15 cellular contexts compared by ENCODE assay signal in genomic region chr14:50766338-50766886, GRCh38.
DNase-seq lines count a peak whose midpoint lies in the region; ATAC-seq and TF ChIP-seq lines count a peak whose summit lies in the region.
"Had no signal": no experiment of that assay in that cellular context is flagged by ENCODE, and none has a peak within 500 bp of the region (broad histone marks: within the 10 kb centered on the region; RNA-seq: fewer than 3 reads in every experiment).

No MANE protein-coding gene starts in this region.

- no peak for ATAC-seq in activated CD8-positive, alpha-beta T cell treated with anti-CD3 and anti-CD28 coated beads for 36 hours
- ATAC-seq in activated CD8-positive, alpha-beta T cell treated with anti-CD3 and anti-CD28 coated beads, Interleukin-2, amount 10 ng/mL, durations not matched to agents 7 days and 5 days, result no peak
- no peak for ATAC-seq in GM21423 (IDR thresholded peaks at IDR 0.05; ENCODE audit: unreplicated experiment)
- ATAC-seq: activated CD4-positive, alpha-beta T cell treated with anti-CD3 and anti-CD28 coated beads for 36 hours had no signal

- no peaks in the 10 kb centered on the region for H3K79me1 ChIP-seq in mesendoderm (ENCODE audit: low read length)

- no peak overlapping the region for H2BK15ac ChIP-seq in mesendoderm (replicated peaks; ENCODE audit: low read depth)

- H3K4me1 ChIP-seq in mesendoderm (ENCODE audit: control insufficient read depth, low read depth, low read length) (no peaks in the 10 kb centered on the region), tibial nerve (peaks cover 0 to 23% (median 3%) of the 10 kb centered on the region in 4 donors), HAP-1 (peaks cover 9% of the 10 kb centered on the region)

- H3K27me3 ChIP-seq in mesendoderm (ENCODE audit: insufficient read depth, low read length, poor library complexity), result no peaks in the 10 kb centered on the region
- no peaks in the 10 kb centered on the region for H3K27me3 ChIP-seq in tibial nerve
- no peaks in the 10 kb centered on the region for H3K27me3 ChIP-seq in HAP-1 (ENCODE audit: low read depth)

- no peak for TF ChIP-seq CTCF in activated CD8-positive, alpha-beta T cell treated with anti-CD3 and anti-CD28 coated beads for 36 hours (IDR thresholded peaks at IDR 0.05)
- TF ChIP-seq CTCF in choroid plexus epithelial cell (conservative IDR thresholded peaks at IDR 0.05; ENCODE audit: low read depth, low read length) (no peak), tibial nerve (IDR thresholded peaks at IDR 0.05) (no peak)

- in situ Hi-C loops in HAP-1 (cut with MboI; ENCODE audit: low sequenced_read_pairs), result no loop called here

- TF ChIP-seq POLR2A in tibial nerve (IDR thresholded peaks at IDR 0.05), result no peak

- H3K4ac ChIP-seq in mesendoderm (ENCODE audit: low read depth, low read length), result no peak overlapping the region

- intact Hi-C loops in activated CD8-positive, alpha-beta T cell treated with anti-CD3 and anti-CD28 coated beads for 36 hours (cut with micrococcal nuclease), result loop anchor here (10.0 kb wide), 1 partner anchor 92 kb away; no protein-coding TSS in a partner anchor

- peaks cover 7% of the 10 kb centered on the region for H3K36me3 ChIP-seq in mesendoderm (ENCODE audit: control insufficient read depth, insufficient read depth, low read length)
- H3K36me3 ChIP-seq in tibial nerve, result peaks cover 0 to 70% (median 8%) of the 10 kb centered on the region in 3 donors
- peaks cover 47% of the 10 kb centered on the region for H3K36me3 ChIP-seq in HAP-1 (replicated peaks)

- no peak overlapping the region for H4K8ac ChIP-seq in mesendoderm (ENCODE audit: low read depth, low read length)

- no CpG with 5 or more reads among the region's 6 CpGs for WGBS in mesendoderm (ENCODE audit: extremely low coverage, insufficient coverage, low lambda C conversion rate)
- 34 to 47% methylated on average over 6 of the region's 6 CpGs for WGBS in tibial nerve, 2 donors

- H3K9ac ChIP-seq in mesendoderm (ENCODE audit: low read length), result no peak overlapping the region

- H2BK5ac ChIP-seq in mesendoderm (ENCODE audit: low read length), result no peak overlapping the region

- no peak for TF ChIP-seq EP300 in tibial nerve (IDR thresholded peaks at IDR 0.05)

- H3K36me3 Mint-ChIP-seq in activated CD8-positive, alpha-beta T cell treated with anti-CD3 and anti-CD28 coated beads for 36 hours (ENCODE audit: low read depth), result peaks cover 71% of the 10 kb centered on the region
- H3K36me3 Mint-ChIP-seq in activated CD8-positive, alpha-beta T cell treated with anti-CD3 and anti-CD28 coated beads, Interleukin-2, amount 10 ng/mL, durations not matched to agents 7 days and 5 days (ENCODE audit: low read depth), result peaks cover 75% of the 10 kb centered on the region

- no peak overlapping the region for H3K56ac ChIP-seq in mesendoderm (ENCODE audit: low read length)

- H3K4me2 ChIP-seq in mesendoderm (ENCODE audit: low read length), result no peak overlapping the region

- POLR2A ChIA-PET in activated CD8-positive, alpha-beta T cell treated with anti-CD3 and anti-CD28 coated beads for 36 hours (lab: Charles Lee), result interaction anchor here (0.8 to 2.1 kb wide), 3 partner anchors 12 to 98 kb away, joined by 3 to 5 read pairs (median 3); partner anchors contain the start of gene SAV1
- POLR2A ChIA-PET in activated CD8-positive, alpha-beta T cell treated with anti-CD3 and anti-CD28 coated beads, Interleukin-2, amount 10 ng/mL, durations not matched to agents 7 days and 5 days (lab: Charles Lee), result interaction anchor here (0.6 kb wide), 1 partner anchor 1059 kb away, joined by 3 read pairs; no protein-coding TSS in a partner anchor

- H3K27ac Mint-ChIP-seq in activated CD8-positive, alpha-beta T cell treated with anti-CD3 and anti-CD28 coated beads for 36 hours, result peak overlapping the region; percentile 77
- H3K27ac Mint-ChIP-seq in activated CD8-positive, alpha-beta T cell treated with anti-CD3 and anti-CD28 coated beads, Interleukin-2, amount 10 ng/mL, durations not matched to agents 7 days and 5 days, result no peak overlapping the region
- H3K27ac Mint-ChIP-seq: activated CD4-positive, alpha-beta T cell treated with anti-CD3 and anti-CD28 coated beads for 36 hours had no signal

- no peaks in the 10 kb centered on the region for H3K9me3 Mint-ChIP-seq in activated CD8-positive, alpha-beta T cell treated with anti-CD3 and anti-CD28 coated beads for 36 hours
- H3K9me3 Mint-ChIP-seq in activated CD8-positive, alpha-beta T cell treated with anti-CD3 and anti-CD28 coated beads, Interleukin-2, amount 10 ng/mL, durations not matched to agents 7 days and 5 days (ENCODE audit: insufficient read depth), result no peaks in the 10 kb centered on the region

- H4K5ac ChIP-seq in mesendoderm (ENCODE audit: low read length), result no peak overlapping the region

- H3K79me2 ChIP-seq in mesendoderm (ENCODE audit: control insufficient read depth, insufficient read depth, low read length), result no peaks in the 10 kb centered on the region

- H3K4me1 Mint-ChIP-seq in activated CD8-positive, alpha-beta T cell treated with anti-CD3 and anti-CD28 coated beads for 36 hours (ENCODE audit: low read depth), result peaks cover 49% of the 10 kb centered on the region
- H3K4me1 Mint-ChIP-seq in activated CD8-positive, alpha-beta T cell treated with anti-CD3 and anti-CD28 coated beads, Interleukin-2, amount 10 ng/mL, durations not matched to agents 7 days and 5 days (ENCODE audit: low read depth), result no peaks in the 10 kb centered on the region

- no peaks in the 10 kb centered on the region for H3K27me3 Mint-ChIP-seq in activated CD8-positive, alpha-beta T cell treated with anti-CD3 and anti-CD28 coated beads for 36 hours
- no peaks in the 10 kb centered on the region for H3K27me3 Mint-ChIP-seq in activated CD8-positive, alpha-beta T cell treated with anti-CD3 and anti-CD28 coated beads, Interleukin-2, amount 10 ng/mL, durations not matched to agents 7 days and 5 days (ENCODE audit: low read depth)
- H3K27me3 Mint-ChIP-seq: activated CD4-positive, alpha-beta T cell treated with anti-CD3 and anti-CD28 coated beads for 36 hours had no signal

- H2BK120ac ChIP-seq in mesendoderm (ENCODE audit: low read depth, low read length), result no peak overlapping the region

- H3K27ac ChIP-seq in mesendoderm (ENCODE audit: low read depth, low read length) (no peak overlapping the region), tibial nerve (peak overlapping the region; percentile 7 to 76 (median 64))
- H3K27ac ChIP-seq: epithelial cell of prostate, HL-60 had no signal

- no peak overlapping the region for H3K4me3 Mint-ChIP-seq in activated CD8-positive, alpha-beta T cell treated with anti-CD3 and anti-CD28 coated beads for 36 hours
- no peak overlapping the region for H3K4me3 Mint-ChIP-seq in activated CD8-positive, alpha-beta T cell treated with anti-CD3 and anti-CD28 coated beads, Interleukin-2, amount 10 ng/mL, durations not matched to agents 7 days and 5 days
- H3K4me3 Mint-ChIP-seq: activated CD4-positive, alpha-beta T cell treated with anti-CD3 and anti-CD28 coated beads for 36 hours had no signal

- CTCF ChIA-PET in activated CD8-positive, alpha-beta T cell treated with anti-CD3 and anti-CD28 coated beads for 36 hours (lab: Charles Lee), result interaction anchor here (0.6 to 11.8 kb wide), 8 partner anchors 8 to 228 kb away, joined by 3 to 208 read pairs (median 4); no protein-coding TSS in a partner anchor
- CTCF ChIA-PET in activated CD8-positive, alpha-beta T cell treated with anti-CD3 and anti-CD28 coated beads, Interleukin-2, amount 10 ng/mL, durations not matched to agents 7 days and 5 days (lab: Charles Lee), result interaction anchor here (1.1 to 11.6 kb wide), 4 partner anchors 9 to 124 kb away, joined by 3 to 152 read pairs (median 5); no protein-coding TSS in a partner anchor

- H3K9me3 ChIP-seq in tibial nerve, result no peaks in the 10 kb centered on the region
- no peaks in the 10 kb centered on the region for H3K9me3 ChIP-seq in HAP-1

- H2AK5ac ChIP-seq in mesendoderm (ENCODE audit: low read length), result no peak overlapping the region

- no peak overlapping the region for H3K23ac ChIP-seq in mesendoderm (ENCODE audit: low read length)

- H3K4me3 ChIP-seq in choroid plexus epithelial cell (ENCODE audit: low read depth, low read length) (no peak overlapping the region), mesendoderm (ENCODE audit: low read length) (no peak overlapping the region), tibial nerve (no peak overlapping the region), HAP-1 (no peak overlapping the region)
- H3K4me3 ChIP-seq: skin epidermis had no signal

- no peak for DNase-seq in activated CD8-positive, alpha-beta T cell treated with anti-CD3 and anti-CD28 coated beads for 36 hours
- no peak for DNase-seq in activated CD8-positive, alpha-beta T cell treated with anti-CD3 and anti-CD28 coated beads, Interleukin-2, amount 10 ng/mL, durations not matched to agents 7 days and 5 days
- DNase-seq in choroid plexus epithelial cell (ENCODE audit: low read depth) (peak; percentile 79), mesendoderm (peak; percentile 61), tibial nerve (ENCODE audit: low spot score in 2 of 2) (no peak), RKO (ENCODE audit: low spot score) (no peak), HAP-1 (ENCODE audit: low spot score in 2 of 2) (no peak)
- DNase-seq: activated CD4-positive, alpha-beta T cell treated with anti-CD3 and anti-CD28 coated beads for 36 hours; cerebellar nuclear complex; NCI-H2171; SW 1271 had no signal

- H3K18ac ChIP-seq in mesendoderm (ENCODE audit: low read length), result no peak overlapping the region

Comparison
In these comparisons a context has a peak if more than half of its experiments do, and no peak if none do; other contexts are left out.
1. DNase-seq: peak in choroid plexus epithelial cell (single experiment) and mesendoderm (single experiment); none in activated CD8-positive, alpha-beta T cell treated with anti-CD3 and anti-CD28 coated beads for 36 hours (single experiment), activated CD8-positive, alpha-beta T cell treated with anti-CD3 and anti-CD28 coated beads, Interleukin-2, amount 10 ng/mL, durations not matched to agents 7 days and 5 days (single experiment), tibial nerve (0 of 2), RKO (single experiment) and HAP-1 (0 of 2).